Comparison of ENCODE assay signal across 8 cellular contexts in genomic region chr3:128486692-128487537, GRCh38. TPM values are rescaled to one million over a fixed set of nuclear protein-coding genes. Genes with fewer than 3 reads are reported as not detected.
DNase-seq lines count a peak whose midpoint lies in the region; ATAC-seq and TF ChIP-seq lines count a peak whose summit lies in the region.

No MANE protein-coding gene starts in this region.

- H3K9me3 ChIP-seq in esophagus (ENCODE audit: control insufficient read depth in 2 of 2, insufficient read depth in 1 of 2, low read depth in 1 of 2, low read length in 1 of 2): peaks cover 0 to 7% of the 10 kb centered on the region in 2 donors

- H3K4me3 Mint-ChIP-seq in T-helper 1 cell treated with Interleukin-12 subunit alpha and Interleukin-12 subunit beta and Interleukin-4 antibody, amounts not matched to agents 30 μg/mL and 1 μg/mL, for 36 hours: peak overlapping the region; percentile 82
- H3K4me3 Mint-ChIP-seq in neural crest cell: peak overlapping the region; percentile 50

- peak overlapping the region; percentile 52 to 53 for H3K4me3 ChIP-seq in esophagus (ENCODE audit: low read depth in 1 of 2, low read length in 2 of 2)

- H3K36me3 ChIP-seq in esophagus (ENCODE audit: control insufficient read depth in 2 of 2, insufficient read depth in 2 of 2, low read length in 1 of 2): no peaks in the 10 kb centered on the region

- peaks cover 0 to 82% of the 10 kb centered on the region in 2 donors for H3K27me3 ChIP-seq in esophagus (ENCODE audit: control insufficient read depth in 1 of 2, insufficient read depth in 2 of 2, low read length in 2 of 2)

- TF ChIP-seq CTCF in neural crest cell (conservative IDR thresholded peaks at IDR 0.05): no peak

- WGBS in esophagus, 2 donors: 1 to 2% methylated on average over 66 to 75 of the region's 75 CpGs

- H3K4me1 ChIP-seq in esophagus (ENCODE audit: control insufficient read depth in 2 of 2, insufficient read depth in 2 of 2, low read length in 1 of 2): peaks cover 15 to 36% of the 10 kb centered on the region in 2 donors

- no peak for DNase-seq in activated CD4-positive, CD25-positive, alpha-beta regulatory T cell (lab: John Stamatoyannopoulos, UW)
- DNase-seq in neural crest cell (ENCODE audit: low read depth, low spot score): no peak
- no peak for DNase-seq in epidermal melanocyte (ENCODE audit: insufficient read length, low spot score)
- DNase-seq in NCI-H524 treated with DMSO at 0.1 percent for 48 hours (lab: John Stamatoyannopoulos, UW): no peak
- DNase-seq in GM19240 (ENCODE audit: insufficient read length, low spot score): no peak

- peaks cover 1% of the 10 kb centered on the region for H3K36me3 Mint-ChIP-seq in T-helper 1 cell treated with Interleukin-12 subunit alpha and Interleukin-12 subunit beta and Interleukin-4 antibody, amounts not matched to agents 30 μg/mL and 1 μg/mL, for 36 hours (ENCODE audit: low read depth)
- no peaks in the 10 kb centered on the region for H3K36me3 Mint-ChIP-seq in neural crest cell (ENCODE audit: low read depth)

- ATAC-seq in activated CD4-positive, CD25-positive, alpha-beta regulatory T cell treated with anti-CD3 and anti-CD28 coated beads, Interleukin-2, amount 50 U/mL, for 24 hours: peak; percentile 12 to 23

- peak overlapping the region in 1 of 2 donors; percentile 4 for H3K27ac ChIP-seq in esophagus (ENCODE audit: low read depth in 2 of 2, low read length in 1 of 2)

- H3K27ac Mint-ChIP-seq in T-helper 1 cell treated with Interleukin-12 subunit alpha and Interleukin-12 subunit beta and Interleukin-4 antibody, amounts not matched to agents 30 μg/mL and 1 μg/mL, for 36 hours: peak overlapping the region; percentile 49
- H3K27ac Mint-ChIP-seq in neural crest cell (ENCODE audit: unreplicated experiment): no peak overlapping the region

- H3K4me1 Mint-ChIP-seq in T-helper 1 cell treated with Interleukin-12 subunit alpha and Interleukin-12 subunit beta and Interleukin-4 antibody, amounts not matched to agents 30 μg/mL and 1 μg/mL, for 36 hours (ENCODE audit: low read depth): peaks cover 16% of the 10 kb centered on the region
- H3K4me1 Mint-ChIP-seq in neural crest cell: peaks cover 30% of the 10 kb centered on the region

- H3K27me3 Mint-ChIP-seq in T-helper 1 cell treated with Interleukin-12 subunit alpha and Interleukin-12 subunit beta and Interleukin-4 antibody, amounts not matched to agents 30 μg/mL and 1 μg/mL, for 36 hours (ENCODE audit: low read depth): peaks cover 89% of the 10 kb centered on the region
- H3K27me3 Mint-ChIP-seq in neural crest cell (ENCODE audit: low read depth): peaks cover 97% of the 10 kb centered on the region

- no peaks in the 10 kb centered on the region for H3K9me3 Mint-ChIP-seq in T-helper 1 cell treated with Interleukin-12 subunit alpha and Interleukin-12 subunit beta and Interleukin-4 antibody, amounts not matched to agents 30 μg/mL and 1 μg/mL, for 36 hours
- no peaks in the 10 kb centered on the region for H3K9me3 Mint-ChIP-seq in neural crest cell

RNA-seq across cellular contexts. Expression of gene GATA2, which starts 6.1 kb away (rescaled TPM):
- 1 to 10 TPM; 2.2 to 2.3 TPM for polyA plus RNA-seq in esophagus
- total RNA-seq in neural crest cell: 0.30 and 0.52 TPM in 2 replicates

RNA-seq across cellular contexts. Expression of gene DNAJB8, which starts 20.2 kb away (rescaled TPM):
- not detected for polyA plus RNA-seq in esophagus
- total RNA-seq in neural crest cell: not detected in 2 replicates
